Comparison of ENCODE assay signal across 13 cellular contexts in the genomic region with DNA sequence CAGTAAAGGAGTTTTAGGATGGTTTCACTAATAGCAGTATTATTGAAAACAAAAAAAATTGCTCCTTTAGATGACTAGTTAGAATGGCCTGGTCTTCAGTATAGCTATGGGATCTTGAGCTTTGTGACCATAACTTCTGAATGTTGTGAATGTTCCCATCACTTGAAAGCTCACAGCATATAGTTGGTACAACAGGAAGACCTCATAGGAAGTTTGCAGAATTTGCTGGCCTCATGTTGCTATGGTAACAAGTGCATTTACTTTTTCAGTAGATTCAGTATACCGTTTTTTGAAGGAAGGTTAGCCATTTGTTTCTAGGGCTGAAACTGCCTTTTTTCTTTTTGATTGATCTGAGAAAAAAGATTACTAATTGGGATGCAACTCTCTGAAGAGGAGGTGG. TPM values are rescaled to one million over a fixed set of nuclear protein-coding genes. Genes with fewer than 3 reads are reported as not detected.
DNase-seq lines count a peak whose midpoint lies in the region; ATAC-seq and TF ChIP-seq lines count a peak whose summit lies in the region.
"Had no signal": no experiment of that assay in that cellular context is flagged by ENCODE, and none has a peak within 500 bp of the region (broad histone marks: within the 10 kb centered on the region; RNA-seq: fewer than 3 reads in every experiment).

No MANE protein-coding gene starts in this region.

- H3K4me1 Mint-ChIP-seq in activated CD8-positive, alpha-beta T cell treated with anti-CD3 and anti-CD28 coated beads, Interleukin-2, amount 10 ng/mL, durations not matched to agents 7 days and 5 days (ENCODE audit: low read depth) = peaks cover 39% of the 10 kb centered on the region
- H3K4me1 Mint-ChIP-seq in activated CD8-positive, alpha-beta T cell treated with anti-CD3 and anti-CD28 coated beads for 36 hours (ENCODE audit: low read depth) = peaks cover 62% of the 10 kb centered on the region
- H3K4me1 Mint-ChIP-seq in activated B cell treated with CpG ODN at 0.5 μM for 24 hours (peaks cover 74% of the 10 kb centered on the region), naive B cell (peaks cover 35 to 66% (median 48%) of the 10 kb centered on the region in 3 donors)

- H3K27ac Mint-ChIP-seq in activated CD8-positive, alpha-beta T cell treated with anti-CD3 and anti-CD28 coated beads, Interleukin-2, amount 10 ng/mL, durations not matched to agents 7 days and 5 days = no peak overlapping the region
- H3K27ac Mint-ChIP-seq in activated CD8-positive, alpha-beta T cell treated with anti-CD3 and anti-CD28 coated beads for 36 hours = no peak overlapping the region
- H3K27ac Mint-ChIP-seq in activated B cell treated with CpG ODN at 0.5 μM for 24 hours = peak overlapping the region; percentile 7
- peak overlapping the region in 2 of 6 donors; percentile 47 to 51 for H3K27ac Mint-ChIP-seq in naive B cell
- H3K27ac Mint-ChIP-seq: nephron had no signal

- DNase-seq in activated CD8-positive, alpha-beta T cell treated with anti-CD3 and anti-CD28 coated beads, Interleukin-2, amount 10 ng/mL, durations not matched to agents 7 days and 5 days = peak; percentile 33
- DNase-seq in activated CD8-positive, alpha-beta T cell treated with anti-CD3 and anti-CD28 coated beads for 36 hours = no peak
- DNase-seq in activated B cell treated with CpG ODN at 0.5 μM for 24 hours = no peak
- peak; percentile 19 for DNase-seq in naive B cell
- DNase-seq in right atrium auricular region (ENCODE audit: low spot score) = no peak
- DNase-seq in DMS79 treated with DMSO at 0.1 percent for 48 hours (lab: John Stamatoyannopoulos, UW) = no peak
- DNase-seq: activated effector memory CD4-positive, alpha-beta T cell treated with Interleukin-2 at 50 U/mL for 16 hours; hippocampal formation; OCI-M1; T1000 had no signal

- H3K27me3 ChIP-seq in right atrium auricular region = no peaks in the 10 kb centered on the region

- H3K36me3 ChIP-seq in right atrium auricular region = no peaks in the 10 kb centered on the region

- POLR2A ChIA-PET in activated CD8-positive, alpha-beta T cell treated with anti-CD3 and anti-CD28 coated beads, Interleukin-2, amount 10 ng/mL, durations not matched to agents 7 days and 5 days (lab: Charles Lee) = interaction anchor here (0.7 kb wide), 1 partner anchor 241 kb away, joined by 3 read pairs; no protein-coding TSS in a partner anchor
- POLR2A ChIA-PET in activated CD8-positive, alpha-beta T cell treated with anti-CD3 and anti-CD28 coated beads for 36 hours (lab: Charles Lee) = no interaction called here
- POLR2A ChIA-PET in activated B cell treated with CpG ODN at 0.5 μM for 24 hours (lab: Charles Lee) = interaction anchor here (0.8 kb wide), 1 partner anchor 8 kb away, joined by 3 read pairs; the partner anchor contains the start of gene PHF3

- H3K27ac ChIP-seq in right atrium auricular region = no peak overlapping the region

- ATAC-seq in activated CD8-positive, alpha-beta T cell treated with anti-CD3 and anti-CD28 coated beads, Interleukin-2, amount 10 ng/mL, durations not matched to agents 7 days and 5 days = peak; percentile 67
- ATAC-seq in activated CD8-positive, alpha-beta T cell treated with anti-CD3 and anti-CD28 coated beads for 36 hours = no peak
- ATAC-seq in HG02938 (IDR thresholded peaks at IDR 0.05; ENCODE audit: unreplicated experiment) = peak; percentile 47
- ATAC-seq in activated B cell treated with CpG ODN at 0.5 μM for 24 hours (ENCODE audit: low read depth) = no peak
- peak; percentile 61 to 68 for ATAC-seq in naive B cell (ENCODE audit: low read depth in 2 of 2)
- no peak for ATAC-seq in HG03565 (IDR thresholded peaks at IDR 0.05; ENCODE audit: unreplicated experiment)

- no peaks in the 10 kb centered on the region for H3K9me3 ChIP-seq in right atrium auricular region

- peaks cover 0 to 60% of the 10 kb centered on the region in 2 donors for H3K4me1 ChIP-seq in right atrium auricular region

- no peak for TF ChIP-seq CTCF in activated CD8-positive, alpha-beta T cell treated with anti-CD3 and anti-CD28 coated beads for 36 hours (IDR thresholded peaks at IDR 0.05)
- TF ChIP-seq CTCF in activated B cell treated with CpG ODN at 0.5 μM for 24 hours (IDR thresholded peaks at IDR 0.05) = no peak
- no peak for TF ChIP-seq CTCF in right atrium auricular region (IDR thresholded peaks at IDR 0.05)

- CTCF ChIA-PET in activated CD8-positive, alpha-beta T cell treated with anti-CD3 and anti-CD28 coated beads, Interleukin-2, amount 10 ng/mL, durations not matched to agents 7 days and 5 days (lab: Charles Lee) = interaction anchor here (1.4 kb wide), 1 partner anchor 46 kb away, joined by 5 read pairs; no protein-coding TSS in a partner anchor
- CTCF ChIA-PET in activated CD8-positive, alpha-beta T cell treated with anti-CD3 and anti-CD28 coated beads for 36 hours (lab: Charles Lee) = interaction anchor here (1.3 kb wide), 1 partner anchor 45 kb away, joined by 4 read pairs; no protein-coding TSS in a partner anchor
- CTCF ChIA-PET in activated B cell treated with CpG ODN at 0.5 μM for 24 hours (lab: Charles Lee) = interaction anchor here (1.3 kb wide), 1 partner anchor 45 kb away, joined by 5 read pairs; no protein-coding TSS in a partner anchor

- H3K9me3 Mint-ChIP-seq in activated CD8-positive, alpha-beta T cell treated with anti-CD3 and anti-CD28 coated beads, Interleukin-2, amount 10 ng/mL, durations not matched to agents 7 days and 5 days (ENCODE audit: insufficient read depth) = no peaks in the 10 kb centered on the region
- H3K9me3 Mint-ChIP-seq in activated CD8-positive, alpha-beta T cell treated with anti-CD3 and anti-CD28 coated beads for 36 hours = no peaks in the 10 kb centered on the region
- H3K9me3 Mint-ChIP-seq in activated B cell treated with CpG ODN at 0.5 μM for 24 hours (no peaks in the 10 kb centered on the region), naive B cell (no peaks in the 10 kb centered on the region)
- H3K9me3 Mint-ChIP-seq: nephron had no signal

- no peak overlapping the region for H3K4me3 ChIP-seq in right atrium auricular region

- H3K4me3 Mint-ChIP-seq in activated CD8-positive, alpha-beta T cell treated with anti-CD3 and anti-CD28 coated beads, Interleukin-2, amount 10 ng/mL, durations not matched to agents 7 days and 5 days = no peak overlapping the region
- no peak overlapping the region for H3K4me3 Mint-ChIP-seq in activated CD8-positive, alpha-beta T cell treated with anti-CD3 and anti-CD28 coated beads for 36 hours
- H3K4me3 Mint-ChIP-seq in activated B cell treated with CpG ODN at 0.5 μM for 24 hours (no peak overlapping the region), naive B cell (no peak overlapping the region)
- H3K4me3 Mint-ChIP-seq: nephron had no signal

- no peaks in the 10 kb centered on the region for H3K27me3 Mint-ChIP-seq in activated CD8-positive, alpha-beta T cell treated with anti-CD3 and anti-CD28 coated beads, Interleukin-2, amount 10 ng/mL, durations not matched to agents 7 days and 5 days (ENCODE audit: low read depth)
- no peaks in the 10 kb centered on the region for H3K27me3 Mint-ChIP-seq in activated CD8-positive, alpha-beta T cell treated with anti-CD3 and anti-CD28 coated beads for 36 hours
- H3K27me3 Mint-ChIP-seq in activated B cell treated with CpG ODN at 0.5 μM for 24 hours = no peaks in the 10 kb centered on the region
- H3K27me3 Mint-ChIP-seq in naive B cell = no peaks in the 10 kb centered on the region

- peaks cover 10% of the 10 kb centered on the region for H3K36me3 Mint-ChIP-seq in activated CD8-positive, alpha-beta T cell treated with anti-CD3 and anti-CD28 coated beads, Interleukin-2, amount 10 ng/mL, durations not matched to agents 7 days and 5 days (ENCODE audit: low read depth)
- H3K36me3 Mint-ChIP-seq in activated CD8-positive, alpha-beta T cell treated with anti-CD3 and anti-CD28 coated beads for 36 hours (ENCODE audit: low read depth) = peaks cover 12% of the 10 kb centered on the region
- H3K36me3 Mint-ChIP-seq in activated B cell treated with CpG ODN at 0.5 μM for 24 hours (ENCODE audit: low read depth) (peaks cover 21% of the 10 kb centered on the region), naive B cell (no peaks in the 10 kb centered on the region)

- intact Hi-C loops in activated CD8-positive, alpha-beta T cell treated with anti-CD3 and anti-CD28 coated beads for 36 hours (cut with micrococcal nuclease) = no loop called here
- intact Hi-C loops in activated B cell treated with CpG ODN at 0.5 μM for 24 hours (cut with micrococcal nuclease) = loop anchor here (2.0 kb wide), 1 partner anchor 15 kb away; no protein-coding TSS in a partner anchor

RNA-seq across cellular contexts. Expression of gene PHF3, which starts 8.3 kb away (rescaled TPM):
- 10 to 100 TPM; 39.3 to 40.2 TPM for total RNA-seq in activated CD8-positive, alpha-beta T cell treated with anti-CD3 and anti-CD28 coated beads, Interleukin-2, amount 10 ng/mL, durations not matched to agents 7 days and 5 days
- 10 to 100 TPM; 45.6 to 50.3 TPM for total RNA-seq in activated CD8-positive, alpha-beta T cell treated with anti-CD3 and anti-CD28 coated beads for 36 hours
- 52.4 and 56.7 TPM in 2 replicates for total RNA-seq in activated B cell treated with CpG ODN at 0.5 μM for 24 hours
- 10 to 100 TPM in 5 of 6 donors, 1 to 10 TPM in 1; 4.8 to 54.3 (median 31.4) TPM for polyA plus RNA-seq in naive B cell (ENCODE audit: low read depth in 6 of 6)
- total RNA-seq in right atrium auricular region = 10 to 100 TPM; 32.0 to 34.6 TPM

Comparison
In these comparisons a context has a peak if more than half of its experiments do, and no peak if none do; other contexts are left out.
1. ATAC-seq: peak in activated CD8-positive, alpha-beta T cell treated with anti-CD3 and anti-CD28 coated beads, Interleukin-2, amount 10 ng/mL, durations not matched to agents 7 days and 5 days (single experiment), HG02938 (single experiment) and naive B cell (2 of 2); none in activated CD8-positive, alpha-beta T cell treated with anti-CD3 and anti-CD28 coated beads for 36 hours (single experiment), activated B cell treated with CpG ODN at 0.5 μM for 24 hours (single experiment) and HG03565 (single experiment).
2. DNase-seq: peak in activated CD8-positive, alpha-beta T cell treated with anti-CD3 and anti-CD28 coated beads, Interleukin-2, amount 10 ng/mL, durations not matched to agents 7 days and 5 days (single experiment) and naive B cell (single experiment); none in activated CD8-positive, alpha-beta T cell treated with anti-CD3 and anti-CD28 coated beads for 36 hours (single experiment), activated B cell treated with CpG ODN at 0.5 μM for 24 hours (single experiment), right atrium auricular region (single experiment) and DMS79 treated with DMSO at 0.1 percent for 48 hours (single experiment).